8 cellular contexts compared by ENCODE assay signal in the genomic region with DNA sequence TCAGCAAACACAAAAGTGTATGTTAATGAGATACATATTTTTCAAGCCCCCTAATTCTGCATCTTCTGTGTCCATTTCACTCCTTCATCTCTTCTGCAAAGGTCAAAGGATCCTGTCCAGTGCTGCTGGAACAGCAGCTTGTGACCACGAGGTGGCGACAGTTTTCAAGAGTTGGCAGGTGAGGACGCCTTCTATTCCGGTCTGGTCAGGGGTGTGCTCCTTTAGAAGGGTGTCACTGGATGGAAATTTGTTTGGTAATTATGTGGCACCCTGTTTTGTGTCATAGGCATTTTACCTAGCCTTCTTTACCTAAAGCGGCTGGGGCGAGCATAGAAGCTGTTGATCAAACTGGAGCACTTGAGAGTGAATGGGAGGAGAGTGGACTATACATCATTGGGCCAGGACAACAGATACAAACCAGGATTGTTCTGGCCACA. TPM values are rescaled to one million over a fixed set of nuclear protein-coding genes. Genes with fewer than 3 reads are reported as not detected.
A peak's percentile ranks its signal among the peaks of the same experiment; 100 is the strongest.
DNase-seq lines count a peak whose midpoint lies in the region; ATAC-seq, FAIRE-seq and TF ChIP-seq lines count a peak whose summit lies in the region.

No MANE protein-coding gene starts in this region.

- 15 to 28% (median 27%) methylated on average over 6 of the region's 6 CpGs for WGBS in heart left ventricle, 4 donors

- TF ChIP-seq POLR2A in heart left ventricle (IDR thresholded peaks at IDR 0.05) = no peak

- ATAC-seq in GM21529 (IDR thresholded peaks at IDR 0.05; ENCODE audit: unreplicated experiment) (peak; percentile 89), heart left ventricle (peak; percentile 89 to 96 (median 92)), GM21515 (IDR thresholded peaks at IDR 0.05; ENCODE audit: unreplicated experiment) (no peak)
- peak; percentile 89 for ATAC-seq in activated naive CD8-positive, alpha-beta T cell treated with anti-CD3 and anti-CD28 coated beads, Interleukin-2, amount 50 U/mL, for 24 hours

- H3K27ac ChIP-seq in heart left ventricle (no peak overlapping the region), rectal smooth muscle tissue (ENCODE audit: low read depth, low read length) (no peak overlapping the region)

- H3K27ac Mint-ChIP-seq in activated naive CD8-positive, alpha-beta T cell treated with anti-CD3 and anti-CD28 coated beads, Interleukin-2, amount 50 U/mL, for 24 hours = no peak overlapping the region

- H3K9ac ChIP-seq in rectal smooth muscle tissue (ENCODE audit: low read length) = no peak overlapping the region

- no peaks in the 10 kb centered on the region for H3K9me3 Mint-ChIP-seq in activated naive CD8-positive, alpha-beta T cell treated with anti-CD3 and anti-CD28 coated beads, Interleukin-2, amount 50 U/mL, for 24 hours

- peaks cover 2% of the 10 kb centered on the region for H3K36me3 Mint-ChIP-seq in activated naive CD8-positive, alpha-beta T cell treated with anti-CD3 and anti-CD28 coated beads, Interleukin-2, amount 50 U/mL, for 24 hours (ENCODE audit: low read depth)

- TF ChIP-seq CTCF in D721Med (IDR thresholded peaks at IDR 0.05; ENCODE audit: insufficient read depth, missing control alignments) (peak; percentile 98), heart left ventricle (IDR thresholded peaks at IDR 0.05) (peak; percentile 78 to 96 (median 90))

- H3K4me3 Mint-ChIP-seq in activated naive CD8-positive, alpha-beta T cell treated with anti-CD3 and anti-CD28 coated beads, Interleukin-2, amount 50 U/mL, for 24 hours = no peak overlapping the region

- peaks cover 17% of the 10 kb centered on the region for H3K4me1 Mint-ChIP-seq in activated naive CD8-positive, alpha-beta T cell treated with anti-CD3 and anti-CD28 coated beads, Interleukin-2, amount 50 U/mL, for 24 hours

- intact Hi-C loops in heart left ventricle (cut with DNase I) = loop anchor here (1.0 to 10.0 kb wide), 6 partner anchors 350 to 433 kb away; no protein-coding TSS in a partner anchor

- H3K27me3 Mint-ChIP-seq in activated naive CD8-positive, alpha-beta T cell treated with anti-CD3 and anti-CD28 coated beads, Interleukin-2, amount 50 U/mL, for 24 hours = no peaks in the 10 kb centered on the region

- H3K36me3 ChIP-seq in heart left ventricle (no peaks in the 10 kb centered on the region), rectal smooth muscle tissue (ENCODE audit: control insufficient read depth, insufficient read depth, low read length) (no peaks in the 10 kb centered on the region)

- H3K4me1 ChIP-seq in heart left ventricle (peaks cover 0 to 18% (median 0%) of the 10 kb centered on the region in 12 donors), rectal smooth muscle tissue (ENCODE audit: control insufficient read depth, insufficient read depth, low read length) (no peaks in the 10 kb centered on the region)

- H3K27me3 ChIP-seq in heart left ventricle (no peaks in the 10 kb centered on the region), rectal smooth muscle tissue (ENCODE audit: control insufficient read depth, insufficient read depth, low read length) (no peaks in the 10 kb centered on the region)

- peak; percentile 57 for DNase-seq in D721Med (ENCODE audit: insufficient read length, low spot score)
- DNase-seq in LHCN-M2 (ENCODE audit: low read depth) = peak; percentile 64
- DNase-seq in T follicular helper cell (ENCODE audit: low read depth) = peak; percentile 51
- DNase-seq in activated naive CD8-positive, alpha-beta T cell treated with anti-CD3 and anti-CD28 coated beads, Interleukin-2, amount 50 U/mL, for 24 hours = peak; percentile 81
- peak; percentile 72 to 83 (median 74) for DNase-seq in heart left ventricle

- no peaks in the 10 kb centered on the region for H3K9me3 ChIP-seq in heart left ventricle

- H3K4me3 ChIP-seq in heart left ventricle (no peak overlapping the region), rectal smooth muscle tissue (ENCODE audit: low read length) (peak overlapping the region; percentile 36)

- FAIRE-seq in D721Med (lab: Jason Lieb, UNC) = peak; percentile 38

RNA-seq across cellular contexts. Expression of a gene that starts 32.9 kb away (rescaled TPM):
- total RNA-seq in LHCN-M2 (2014; rRNA removed) = not detected in 2 replicates
- 0.04 TPM for polyA plus RNA-seq in LHCN-M2 (2012)
- total RNA-seq in heart left ventricle = under 1 TPM in 2 of 9 donors, not detected in 7; 0.07 to 0.18 TPM
- polyA plus RNA-seq in heart left ventricle = under 1 TPM in 1 of 2 donors, not detected in 1; 0.08 TPM

RNA-seq across cellular contexts. Expression of a gene that starts 50.8 kb away (rescaled TPM):
- 9.4 and 11.4 TPM in 2 replicates for total RNA-seq in LHCN-M2 (2014; rRNA removed)
- 5.5 TPM for polyA plus RNA-seq in LHCN-M2 (2012)
- 10 to 100 TPM in 7 of 9 donors, 1 to 10 TPM in 2; 9.4 to 14.6 (median 12.3) TPM for total RNA-seq in heart left ventricle
- polyA plus RNA-seq in heart left ventricle = 10 to 100 TPM in 1 of 2 donors, 1 to 10 TPM in 1; 4.6 to 18.4 TPM
